ENCODE assay signal across 26 cellular contexts in genomic region chr20:46419882-46420281, GRCh38.
"Had no signal": no experiment of that assay in that cellular context is flagged by ENCODE, and none has a peak within 500 bp of the region (broad histone marks: within the 10 kb centered on the region; RNA-seq: fewer than 3 reads in every experiment).

No MANE protein-coding gene starts in this region.

- ATAC-seq: activated naive CD4-positive, alpha-beta T cell treated with anti-CD3 and anti-CD28 coated beads, Interleukin-2, amount 50 U/mL, for 72 hours; activated T-cell treated with anti-CD3 and anti-CD28 coated beads, Interleukin-2, amount 50 U/mL, for 72 hours; effector memory CD8-positive, alpha-beta T cell; heart left ventricle; T-cell had no signal

- DNase-seq: activated CD4-positive, alpha-beta memory T cell treated with anti-CD3 and anti-CD28 coated beads, Interleukin-2, amount 10 ng/mL, durations not matched to agents 7 days and 5 days; activated CD4-positive, alpha-beta T cell treated with anti-CD3 and anti-CD28 coated beads for 1 hour; activated CD4-positive, alpha-beta T cell treated with anti-CD3 and anti-CD28 coated beads for 4 hours; activated CD4-positive, alpha-beta T cell treated with anti-CD3 and anti-CD28 coated beads, Interleukin-2, amount 10 ng/mL, durations not matched to agents 7 days and 5 days; activated CD4-positive, alpha-beta T cell treated with anti-CD3 and anti-CD28 coated beads, Interleukin-2, amount 50 U/mL, for 4 hours; activated CD8-positive, alpha-beta memory T cell treated with anti-CD3 and anti-CD28 coated beads, Interleukin-2, amount 50 U/mL, for 48 hours; activated gamma-delta T cell; activated naive CD4-positive, alpha-beta T cell; activated naive CD4-positive, alpha-beta T cell treated with anti-CD3 and anti-CD28 coated beads, Interleukin-2, amount 10 ng/mL, durations not matched to agents 7 days and 5 days; activated naive CD8-positive, alpha-beta T cell treated with anti-CD3 and anti-CD28 coated beads, Interleukin-2, amount 10 ng/mL, durations not matched to agents 7 days and 5 days; activated T-cell treated with anti-CD3 and anti-CD28 coated beads for 4 hours; activated T-cell treated with anti-CD3 and anti-CD28 coated beads, Interleukin-2, amount 50 U/mL, for 24 hours; activated T-cell treated with anti-CD3 and anti-CD28 coated beads, Interleukin-2, amount 50 U/mL, for 72 hours; cortex of kidney; dermis blood vessel endothelial cell; effector CD4-positive, alpha-beta T cell; effector memory CD8-positive, alpha-beta T cell; erythroblast; esophagus squamous epithelium; foreskin melanocyte; heart left ventricle; T-cell; T1000 had no signal

- H3K27ac ChIP-seq: ascending aorta, esophagus squamous epithelium, heart left ventricle had no signal

- H3K36me3 ChIP-seq: ascending aorta, esophagus squamous epithelium, heart left ventricle had no signal

- H3K27me3 ChIP-seq: ascending aorta had no signal

- H3K4me3 ChIP-seq: ascending aorta, esophagus squamous epithelium, heart left ventricle had no signal

- H3K4me1 ChIP-seq: ascending aorta, heart left ventricle had no signal

- FAIRE-seq: bronchial epithelial cell had no signal

- H3K9me3 ChIP-seq: ascending aorta, esophagus squamous epithelium had no signal
